ENCODE assay signal across 8 cellular contexts in the genomic region with DNA sequence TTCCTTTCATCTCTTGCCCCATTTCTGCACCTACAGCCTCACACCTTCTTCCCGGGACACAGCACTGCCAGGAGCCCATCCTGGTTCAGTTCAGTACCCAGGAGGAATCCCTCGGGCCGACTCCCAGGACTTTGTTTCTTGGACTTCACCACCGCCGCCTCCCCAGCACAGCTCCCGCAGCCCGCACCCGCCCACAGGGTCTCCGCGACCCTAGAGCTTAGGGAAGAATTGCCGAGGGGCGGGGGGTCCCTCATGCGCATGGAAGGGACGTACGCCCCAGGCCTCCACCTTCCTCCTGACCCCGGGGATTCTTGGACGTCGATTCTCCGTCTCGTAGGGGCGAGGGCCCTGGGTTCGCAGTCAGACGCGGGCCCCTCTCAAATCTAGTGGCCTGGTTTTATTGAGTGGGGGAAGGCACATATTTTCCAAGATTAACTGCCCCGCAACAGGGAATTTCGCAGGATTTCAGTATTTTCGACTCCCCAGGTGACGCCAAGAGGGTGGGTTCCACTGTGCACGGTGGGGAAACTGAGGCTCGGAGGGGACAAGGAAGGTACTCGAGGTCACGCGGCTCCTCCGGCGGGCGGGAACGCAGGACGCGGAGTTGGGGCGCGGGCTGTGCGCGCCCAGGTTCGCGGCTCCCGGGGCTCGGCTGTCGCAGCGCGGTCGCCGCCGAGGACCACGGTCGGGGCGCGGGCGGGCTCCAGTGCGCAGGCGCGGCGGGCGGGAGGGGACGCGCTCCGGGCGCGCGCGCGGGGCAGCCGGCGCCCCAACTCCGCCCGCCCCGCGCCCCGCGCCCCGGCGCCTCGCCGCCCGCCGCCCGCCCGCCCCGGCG. TPM values are rescaled to one million over a fixed set of nuclear protein-coding genes. Genes with fewer than 3 reads are reported as not detected.
A peak's percentile ranks its signal among the peaks of the same experiment; 100 is the strongest.
DNase-seq lines count a peak whose midpoint lies in the region; ATAC-seq and TF ChIP-seq lines count a peak whose summit lies in the region.

TSS of gene ADCY1 (plus strand) at position 733 of the 835 bp plus-strand sequence. CDS start 176 bp downstream, outside the sequence.

- intact Hi-C loops in colonic mucosa (cut with DNase I) = no loop called here

- H3K27me3 ChIP-seq in colonic mucosa (peaks cover 26% of the 10 kb centered on the region), mucosa of stomach (ENCODE audit: control insufficient read depth, insufficient read depth, low read length) (peaks cover 34% of the 10 kb centered on the region)

- H3K27ac ChIP-seq in colonic mucosa = no peak within 1 kb of the TSS

- no peak for ATAC-seq in HG03571 (IDR thresholded peaks at IDR 0.05; ENCODE audit: unreplicated experiment)

- H3K4me3 ChIP-seq in colonic mucosa (peak within 1 kb of the TSS; percentile 35), mucosa of stomach (ENCODE audit: low read length) (peak within 1 kb of the TSS; percentile 4)

- TF ChIP-seq CTCF in colonic mucosa (IDR thresholded peaks at IDR 0.05) = no peak

- H3K9me3 ChIP-seq in colonic mucosa (no peaks in the 10 kb centered on the region), mucosa of stomach (ENCODE audit: control insufficient read depth, low read length) (no peaks in the 10 kb centered on the region)

- H3K9ac ChIP-seq in colonic mucosa (ENCODE audit: low read depth in 2 of 2, low read length in 2 of 2) (peak within 1 kb of the TSS in 1 of 2 donors; percentile 50), mucosa of stomach (ENCODE audit: low read length) (peak within 1 kb of the TSS; percentile 7)

- H3K36me3 ChIP-seq in colonic mucosa (no peaks in the 10 kb centered on the region), mucosa of stomach (ENCODE audit: control insufficient read depth, insufficient read depth, low read length) (no peaks in the 10 kb centered on the region)

- H3K4me1 ChIP-seq in colonic mucosa (no peaks in the 10 kb centered on the region), mucosa of stomach (ENCODE audit: control insufficient read depth, insufficient read depth, low read length) (peaks cover 14% of the 10 kb centered on the region)

- DNase-seq in DMS53 (lab: John Stamatoyannopoulos, UW) (peak; percentile 68), DMS53 treated with DMSO at 0.1 percent for 48 hours (lab: John Stamatoyannopoulos, UW; ENCODE audit: unreplicated experiment) (no peak), NCI-H1105 treated with DMSO at 0.1 percent for 48 hours (lab: John Stamatoyannopoulos, UW) (peak; percentile 14), colonic mucosa (no peak), DMS153 (lab: John Stamatoyannopoulos, UW) (no peak)
- no peak for DNase-seq in stimulated activated naive CD4-positive, alpha-beta T cell treated with Interleukin-2 at 50 U/mL for 16 hours (lab: John Stamatoyannopoulos, UW)

RNA-seq across cellular contexts. Expression of gene ADCY1, which starts in this region (rescaled TPM):
- 1 to 10 TPM; 1.1 TPM for total RNA-seq in colonic mucosa

Comparison
In these comparisons a context has a peak if more than half of its experiments do, and no peak if none do; other contexts are left out.
1. DNase-seq: peak in DMS53 (single experiment) and NCI-H1105 treated with DMSO at 0.1 percent for 48 hours (single experiment); none in DMS53 treated with DMSO at 0.1 percent for 48 hours (single experiment), colonic mucosa (single experiment), stimulated activated naive CD4-positive, alpha-beta T cell treated with Interleukin-2 at 50 U/mL for 16 hours (single experiment) and DMS153 (single experiment).